Comparison of ENCODE assay signal across 18 cellular contexts in genomic region chr9:85114799-85115198, GRCh38.
"Had no signal": no experiment of that assay in that cellular context is flagged by ENCODE, and none has a peak within 500 bp of the region (broad histone marks: within the 10 kb centered on the region; RNA-seq: fewer than 3 reads in every experiment).

No MANE protein-coding gene starts in this region.

- H3K9me3 ChIP-seq: adrenal gland, body of pancreas, neutrophil, stomach, testis, upper lobe of left lung had no signal

- H3K4me3 ChIP-seq: adrenal gland, body of pancreas, stomach, testis, upper lobe of left lung had no signal

- H3K9ac ChIP-seq: parathyroid adenoma had no signal

- H2AFZ ChIP-seq: parathyroid adenoma had no signal

- DNase-seq: activated CD4-positive, alpha-beta T cell treated with anti-CD3 and anti-CD28 coated beads for 4 hours; activated CD8-positive, alpha-beta T cell treated with anti-CD3 and anti-CD28 coated beads for 36 hours; activated effector memory CD4-positive, alpha-beta T cell treated with Interleukin-2 at 50 U/mL for 16 hours; activated T-cell treated with anti-CD3 and anti-CD28 coated beads, Interleukin-2, amount 50 U/mL, for 4 hours; adrenal gland; body of pancreas; effector memory CD4-positive, alpha-beta T cell; kidney; mesendoderm; natural killer cell; stimulated activated CD4-positive, alpha-beta T cell treated with anti-CD3 and anti-CD28 coated beads, Interleukin-1b, Interleukin-23, amount 100 ng/mL, for 48 hours; stomach; testis; upper lobe of left lung had no signal

- H3K79me2 ChIP-seq: parathyroid adenoma had no signal

- H3K36me3 ChIP-seq: adrenal gland, neutrophil, stomach, upper lobe of left lung had no signal

- H3K27ac ChIP-seq: adrenal gland, body of pancreas, neutrophil, parathyroid adenoma, stomach, testis, upper lobe of left lung had no signal

- H3K4me1 ChIP-seq: adrenal gland, body of pancreas, parathyroid adenoma, stomach, testis, upper lobe of left lung had no signal

- H3K27me3 ChIP-seq: adrenal gland, neutrophil, stomach, testis, upper lobe of left lung had no signal

- ATAC-seq: activated CD8-positive, alpha-beta T cell treated with anti-CD3 and anti-CD28 coated beads for 36 hours; activated T-cell treated with anti-CD3 and anti-CD28 coated beads, Interleukin-2, amount 50 U/mL, for 4 hours; body of pancreas; natural killer cell; WTC11 had no signal

- FAIRE-seq: kidney, TTC549 had no signal
